16 cellular contexts compared by ENCODE assay signal in genomic region chr11:79201637-79202347, GRCh38.
DNase-seq lines count a peak whose midpoint lies in the region; ATAC-seq and TF ChIP-seq lines count a peak whose summit lies in the region.
"Had no signal": no experiment of that assay in that cellular context is flagged by ENCODE, and none has a peak within 500 bp of the region (broad histone marks: within the 10 kb centered on the region; RNA-seq: fewer than 3 reads in every experiment).

No MANE protein-coding gene starts in this region.

- POLR2A ChIA-PET in activated CD8-positive, alpha-beta T cell treated with anti-CD3 and anti-CD28 coated beads for 36 hours (lab: Charles Lee): no interaction called here
- POLR2A ChIA-PET in activated CD8-positive, alpha-beta T cell treated with anti-CD3 and anti-CD28 coated beads, Interleukin-2, amount 10 ng/mL, durations not matched to agents 7 days and 5 days (lab: Charles Lee): interaction anchor here (0.6 kb wide), 1 partner anchor 430 kb away, joined by 4 read pairs; no protein-coding TSS in a partner anchor

- no peaks in the 10 kb centered on the region for H3K36me3 Mint-ChIP-seq in activated CD8-positive, alpha-beta T cell treated with anti-CD3 and anti-CD28 coated beads for 36 hours (ENCODE audit: low read depth)
- H3K36me3 Mint-ChIP-seq in activated CD8-positive, alpha-beta T cell treated with anti-CD3 and anti-CD28 coated beads, Interleukin-2, amount 10 ng/mL, durations not matched to agents 7 days and 5 days (ENCODE audit: low read depth): no peaks in the 10 kb centered on the region
- H3K36me3 Mint-ChIP-seq: WTC11 had no signal

- H3K27ac Mint-ChIP-seq in activated CD8-positive, alpha-beta T cell treated with anti-CD3 and anti-CD28 coated beads for 36 hours: no peak overlapping the region
- no peak overlapping the region for H3K27ac Mint-ChIP-seq in activated CD8-positive, alpha-beta T cell treated with anti-CD3 and anti-CD28 coated beads, Interleukin-2, amount 10 ng/mL, durations not matched to agents 7 days and 5 days
- H3K27ac Mint-ChIP-seq: WTC11 had no signal

- H3K9me3 Mint-ChIP-seq in activated CD8-positive, alpha-beta T cell treated with anti-CD3 and anti-CD28 coated beads for 36 hours: no peaks in the 10 kb centered on the region
- H3K9me3 Mint-ChIP-seq in activated CD8-positive, alpha-beta T cell treated with anti-CD3 and anti-CD28 coated beads, Interleukin-2, amount 10 ng/mL, durations not matched to agents 7 days and 5 days (ENCODE audit: insufficient read depth): no peaks in the 10 kb centered on the region
- H3K9me3 Mint-ChIP-seq: WTC11 had no signal

- H3K27me3 Mint-ChIP-seq in activated CD8-positive, alpha-beta T cell treated with anti-CD3 and anti-CD28 coated beads for 36 hours: no peaks in the 10 kb centered on the region
- no peaks in the 10 kb centered on the region for H3K27me3 Mint-ChIP-seq in activated CD8-positive, alpha-beta T cell treated with anti-CD3 and anti-CD28 coated beads, Interleukin-2, amount 10 ng/mL, durations not matched to agents 7 days and 5 days (ENCODE audit: low read depth)

- H3K4me3 Mint-ChIP-seq in activated CD8-positive, alpha-beta T cell treated with anti-CD3 and anti-CD28 coated beads for 36 hours: no peak overlapping the region
- H3K4me3 Mint-ChIP-seq in activated CD8-positive, alpha-beta T cell treated with anti-CD3 and anti-CD28 coated beads, Interleukin-2, amount 10 ng/mL, durations not matched to agents 7 days and 5 days: no peak overlapping the region
- H3K4me3 Mint-ChIP-seq: WTC11 had no signal

- ATAC-seq in activated CD8-positive, alpha-beta T cell treated with anti-CD3 and anti-CD28 coated beads for 36 hours: no peak
- ATAC-seq in activated CD8-positive, alpha-beta T cell treated with anti-CD3 and anti-CD28 coated beads, Interleukin-2, amount 10 ng/mL, durations not matched to agents 7 days and 5 days: no peak
- ATAC-seq in GM21717 (IDR thresholded peaks at IDR 0.05; ENCODE audit: unreplicated experiment) (peak; percentile 86), GM19455 (IDR thresholded peaks at IDR 0.05; ENCODE audit: unreplicated experiment) (no peak)
- ATAC-seq: WTC11 had no signal

- DNase-seq in activated CD8-positive, alpha-beta T cell treated with anti-CD3 and anti-CD28 coated beads for 36 hours: peak; percentile 2
- DNase-seq in activated CD8-positive, alpha-beta T cell treated with anti-CD3 and anti-CD28 coated beads, Interleukin-2, amount 10 ng/mL, durations not matched to agents 7 days and 5 days: no peak
- DNase-seq in NCI-H226 (peak; percentile 9), renal cortical epithelial cell (ENCODE audit: low read depth) (peak; percentile 52), GOT3 (lab: John Stamatoyannopoulos, UW) (no peak), NCI-H1436 (lab: John Stamatoyannopoulos, UW) (no peak)
- DNase-seq: activated T-cell treated with anti-CD3 and anti-CD28 coated beads, Interleukin-2, amount 50 U/mL, for 1 hour; amygdala; Calu3; dermis blood vessel endothelial cell; NCI-H1048; OCI-M1; ovary had no signal

- CTCF ChIA-PET in activated CD8-positive, alpha-beta T cell treated with anti-CD3 and anti-CD28 coated beads for 36 hours (lab: Charles Lee): no interaction called here
- CTCF ChIA-PET in activated CD8-positive, alpha-beta T cell treated with anti-CD3 and anti-CD28 coated beads, Interleukin-2, amount 10 ng/mL, durations not matched to agents 7 days and 5 days (lab: Charles Lee): no interaction called here

- intact Hi-C loops in activated CD8-positive, alpha-beta T cell treated with anti-CD3 and anti-CD28 coated beads for 36 hours (cut with micrococcal nuclease): no loop called here

- TF ChIP-seq CTCF in activated CD8-positive, alpha-beta T cell treated with anti-CD3 and anti-CD28 coated beads for 36 hours (IDR thresholded peaks at IDR 0.05): no peak

- H3K4me1 Mint-ChIP-seq in activated CD8-positive, alpha-beta T cell treated with anti-CD3 and anti-CD28 coated beads for 36 hours (ENCODE audit: low read depth): no peaks in the 10 kb centered on the region
- no peaks in the 10 kb centered on the region for H3K4me1 Mint-ChIP-seq in activated CD8-positive, alpha-beta T cell treated with anti-CD3 and anti-CD28 coated beads, Interleukin-2, amount 10 ng/mL, durations not matched to agents 7 days and 5 days (ENCODE audit: low read depth)
- H3K4me1 Mint-ChIP-seq: WTC11 had no signal

Comparison
In these comparisons a context has a peak if more than half of its experiments do, and no peak if none do; other contexts are left out.
1. DNase-seq: peak in activated CD8-positive, alpha-beta T cell treated with anti-CD3 and anti-CD28 coated beads for 36 hours (single experiment), NCI-H226 (single experiment) and renal cortical epithelial cell (single experiment); none in activated CD8-positive, alpha-beta T cell treated with anti-CD3 and anti-CD28 coated beads, Interleukin-2, amount 10 ng/mL, durations not matched to agents 7 days and 5 days (single experiment), GOT3 (single experiment) and NCI-H1436 (single experiment).